ENCODE assay signal across 12 cellular contexts in the genomic region with DNA sequence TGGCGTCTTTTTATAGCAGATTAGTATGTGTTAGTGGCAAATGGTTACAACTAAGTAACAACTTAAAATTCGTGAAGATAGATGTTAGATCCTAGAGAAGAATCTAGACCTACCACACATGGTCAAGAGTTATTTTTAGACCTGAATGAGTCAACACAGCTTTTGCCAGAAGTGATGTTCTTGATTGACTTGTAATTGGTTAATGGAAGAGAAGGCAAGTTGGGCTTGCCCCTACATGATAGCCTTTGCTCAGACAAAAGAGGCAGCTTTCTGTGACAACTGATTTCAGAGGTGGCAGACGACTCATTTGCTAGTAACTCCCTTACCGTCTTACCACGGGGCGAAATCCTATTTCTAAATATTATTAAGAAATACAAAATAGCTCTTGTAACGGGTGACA. TPM values are rescaled to one million over a fixed set of nuclear protein-coding genes. Genes with fewer than 3 reads are reported as not detected.
DNase-seq lines count a peak whose midpoint lies in the region; ATAC-seq and TF ChIP-seq lines count a peak whose summit lies in the region.
"Had no signal": no experiment of that assay in that cellular context is flagged by ENCODE, and none has a peak within 500 bp of the region (broad histone marks: within the 10 kb centered on the region; RNA-seq: fewer than 3 reads in every experiment).

No MANE protein-coding gene starts in this region.

- peaks cover 78% of the 10 kb centered on the region for H3K4me1 Mint-ChIP-seq in mesothelial cell of epicardium

- TF ChIP-seq CTCF in mesothelial cell of epicardium (IDR thresholded peaks at IDR 0.05; ENCODE audit: unreplicated experiment) (no peak), gastrocnemius medialis (IDR thresholded peaks at IDR 0.05 in 4 of 5, conservative IDR thresholded peaks at IDR 0.05 in 1 of 5) (no peak), right lobe of liver (IDR thresholded peaks at IDR 0.05) (no peak)

- TF ChIP-seq POLR2A in gastrocnemius medialis (IDR thresholded peaks at IDR 0.05) (no peak), right lobe of liver (IDR thresholded peaks at IDR 0.05) (no peak)

- H3K36me3 Mint-ChIP-seq in mesothelial cell of epicardium, result no peaks in the 10 kb centered on the region

- 36 to 37% methylated on average over 7 of the region's 7 CpGs for WGBS in GM23248 (ENCODE audit: low coverage in 1 of 2, low lambda C conversion rate in 2 of 2, missing lambda C conversion rate in 2 of 2), 2 experiments
- WGBS in right lobe of liver (ENCODE audit: insufficient coverage, low coverage, low lambda C conversion rate, missing lambda C conversion rate), result 73% methylated on average over 5 of the region's 7 CpGs

- H3K27me3 Mint-ChIP-seq in mesothelial cell of epicardium (ENCODE audit: low read depth), result peaks cover 4% of the 10 kb centered on the region

- H3K4me3 ChIP-seq in GM23248 (no peak overlapping the region), gastrocnemius medialis (no peak overlapping the region), right lobe of liver (no peak overlapping the region)
- H3K4me3 ChIP-seq: BLaER1 treated with 17β-estradiol and CSF1 and Interleukin-3, amounts not matched to agents 10 nM and 100 nM; gastroesophageal sphincter; upper lobe of left lung had no signal

- H3K9me2 ChIP-seq in GM23248 (ENCODE audit: insufficient read depth), result no peaks in the 10 kb centered on the region

- H3K36me3 ChIP-seq in GM23248 (ENCODE audit: low read depth) (no peaks in the 10 kb centered on the region), gastrocnemius medialis (no peaks in the 10 kb centered on the region), right lobe of liver (no peaks in the 10 kb centered on the region)
- H3K36me3 ChIP-seq: BLaER1 treated with 17β-estradiol and CSF1 and Interleukin-3, amounts not matched to agents 10 nM and 100 nM; gastroesophageal sphincter; upper lobe of left lung had no signal

- H3K27ac ChIP-seq in GM23248 (no peak overlapping the region), gastrocnemius medialis (no peak overlapping the region), right lobe of liver (no peak overlapping the region)
- H3K27ac ChIP-seq: BLaER1 treated with 17β-estradiol and CSF1 and Interleukin-3, amounts not matched to agents 10 nM and 100 nM; upper lobe of left lung had no signal

- no peaks in the 10 kb centered on the region for H3K27me3 ChIP-seq in GM23248 (replicated peaks; ENCODE audit: insufficient read depth)
- H3K27me3 ChIP-seq in gastrocnemius medialis, result peaks cover 0 to 9% (median 0%) of the 10 kb centered on the region in 3 donors
- H3K27me3 ChIP-seq in right lobe of liver, result no peaks in the 10 kb centered on the region
- H3K27me3 ChIP-seq: BLaER1 treated with 17β-estradiol and CSF1 and Interleukin-3, amounts not matched to agents 10 nM and 100 nM; gastroesophageal sphincter had no signal

- no peak overlapping the region for H3K4me2 ChIP-seq in GM23248 (ENCODE audit: unreplicated experiment)
- H3K4me2 ChIP-seq: BLaER1 treated with 17β-estradiol and CSF1 and Interleukin-3, amounts not matched to agents 10 nM and 100 nM had no signal

- in situ Hi-C loops in GM23248 (cut with MboI) (no loop called here), gastrocnemius medialis (cut with MboI; ENCODE audit: low sequenced_read_pairs in 4 of 4) (no loop called here)

- no peaks in the 10 kb centered on the region for H3K79me2 ChIP-seq in GM23248 (ENCODE audit: insufficient read depth)

- H2AFZ ChIP-seq in GM23248, result no peak overlapping the region

- intact Hi-C loops in gastrocnemius medialis (cut with DNase I; ENCODE audit: low total_unique reads) (no loop called here), right lobe of liver (cut with DNase I) (no loop called here)

- DNase-seq in GM23248, result peak; percentile 43
- peak; percentile 43 for DNase-seq in NCI-H2227 (lab: John Stamatoyannopoulos, UW; ENCODE audit: unreplicated experiment)
- peak; percentile 73 for DNase-seq in cerebellar cortex (ENCODE audit: low spot score)
- no peak for DNase-seq in mesothelial cell of epicardium (ENCODE audit: low spot score in 2 of 2, unreplicated experiment in 2 of 2)
- DNase-seq in gastrocnemius medialis, result no peak
- DNase-seq in right lobe of liver, result no peak
- DNase-seq in EL, result no peak
- DNase-seq in effector CD4-positive, alpha-beta T cell, result no peak
- DNase-seq: NCI-H1092 treated with DMSO at 0.1 percent for 48 hours, upper lobe of left lung had no signal

- no peaks in the 10 kb centered on the region for H4K20me1 ChIP-seq in GM23248 (ENCODE audit: insufficient read depth)
- H4K20me1 ChIP-seq: BLaER1 treated with 17β-estradiol and CSF1 and Interleukin-3, amounts not matched to agents 10 nM and 100 nM had no signal

- H3K4me3 Mint-ChIP-seq in mesothelial cell of epicardium, result no peak overlapping the region

- no peak overlapping the region for H3K9ac ChIP-seq in GM23248
- H3K9ac ChIP-seq: BLaER1 treated with 17β-estradiol and CSF1 and Interleukin-3, amounts not matched to agents 10 nM and 100 nM had no signal

- no peaks in the 10 kb centered on the region for H3K9me3 Mint-ChIP-seq in mesothelial cell of epicardium

- no peaks in the 10 kb centered on the region for H3K9me3 ChIP-seq in GM23248 (ENCODE audit: low read depth)
- no peaks in the 10 kb centered on the region for H3K9me3 ChIP-seq in gastrocnemius medialis
- H3K9me3 ChIP-seq in right lobe of liver, result no peaks in the 10 kb centered on the region
- H3K9me3 ChIP-seq: gastroesophageal sphincter, upper lobe of left lung had no signal

- no peaks in the 10 kb centered on the region; the same call in 1 of the 2 replicates for H3F3A ChIP-seq in GM23248 (ENCODE audit: insufficient read depth)

- no peak for ATAC-seq in gastrocnemius medialis
- no peak for ATAC-seq in right lobe of liver
- ATAC-seq: gastroesophageal sphincter had no signal

- H3K4me1 ChIP-seq in GM23248 (ENCODE audit: insufficient read depth), result 0 out of 2 replicates have a peak, but pooled peaks cover 5% of the 10 kb centered on the region
- peaks cover 0 to under 1% of the 10 kb centered on the region in 2 donors for H3K4me1 ChIP-seq in gastrocnemius medialis
- H3K4me1 ChIP-seq in right lobe of liver, result no peaks in the 10 kb centered on the region
- H3K4me1 ChIP-seq: BLaER1 treated with 17β-estradiol and CSF1 and Interleukin-3, amounts not matched to agents 10 nM and 100 nM had no signal

- H3K27ac Mint-ChIP-seq in mesothelial cell of epicardium, result peak overlapping the region; percentile 89

RNA-seq across cellular contexts. Expression of a gene that starts 4.9 kb away (rescaled TPM):
- total RNA-seq in GM23248 (2014; rRNA removed; shearing (Covaris generic)), result 66.9 and 77.9 TPM in 2 replicates
- polyA plus RNA-seq in GM23248 (2016; fragmentation: Nextera tagmentation; extraction: Ambion mirVana), result 51.0 and 53.9 TPM in 2 replicates
- total RNA-seq in mesothelial cell of epicardium (93.8 to 105 TPM (median 94.1 TPM) in 3 replicates), gastrocnemius medialis (10 to 100 TPM; 11.8 to 27.6 (median 17.0) TPM), right lobe of liver (10 to 100 TPM in 2 of 6 experiments, 1 to 10 TPM in 4; 4.2 to 17.3 (median 9.4) TPM)

RNA-seq across cellular contexts. Expression of a gene that starts 56.3 kb away (rescaled TPM):
- 72.2 and 80.9 TPM in 2 replicates for total RNA-seq in GM23248 (2014; rRNA removed; shearing (Covaris generic))
- 70.9 and 72.7 TPM in 2 replicates for polyA plus RNA-seq in GM23248 (2016; fragmentation: Nextera tagmentation; extraction: Ambion mirVana)
- 51.8 to 54.4 TPM (median 54.2 TPM) in 3 replicates for total RNA-seq in mesothelial cell of epicardium
- 1 to 10 TPM; 3.9 to 7.7 (median 4.1) TPM for total RNA-seq in gastrocnemius medialis
- 100 to 1,000 TPM in 4 of 6 experiments, 10 to 100 TPM in 2; 81.8 to 368 (median 122) TPM for total RNA-seq in right lobe of liver

Comparison
In these comparisons a context has a peak if more than half of its experiments do, and no peak if none do; other contexts are left out.
1. DNase-seq: peak in GM23248 (single experiment), NCI-H2227 (single experiment) and cerebellar cortex (single experiment); none in mesothelial cell of epicardium (0 of 2), gastrocnemius medialis (0 of 2), right lobe of liver (0 of 3), EL (single experiment) and effector CD4-positive, alpha-beta T cell (single experiment).